In the genomic region with DNA sequence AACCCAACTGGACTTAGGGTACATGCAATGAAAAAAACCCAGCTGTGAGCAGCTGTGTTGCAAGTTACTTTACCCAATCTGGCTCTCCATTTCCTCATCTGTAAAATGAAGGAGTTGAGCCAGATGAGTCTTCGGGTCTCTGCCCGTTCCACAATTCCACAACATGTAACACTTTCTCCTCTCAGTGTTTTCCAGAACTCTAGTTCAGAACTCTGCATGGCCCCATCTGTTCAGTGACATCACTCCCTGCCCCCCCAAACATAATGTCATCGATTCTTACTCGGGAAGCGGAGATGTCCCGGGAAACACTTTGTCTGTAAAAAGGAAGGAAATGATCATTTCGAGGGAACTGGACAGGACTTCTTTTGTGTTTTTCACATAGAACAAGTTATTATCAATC, we compare ENCODE assay signal across 16 cellular contexts. TPM values are rescaled to one million over a fixed set of nuclear protein-coding genes. Genes with fewer than 3 reads are reported as not detected.
A peak's percentile ranks its signal among the peaks of the same experiment; 100 is the strongest.
DNase-seq lines count a peak whose midpoint lies in the region; ATAC-seq and TF ChIP-seq lines count a peak whose summit lies in the region.
"Had no signal": no experiment of that assay in that cellular context is flagged by ENCODE, and none has a peak within 500 bp of the region (broad histone marks: within the 10 kb centered on the region; RNA-seq: fewer than 3 reads in every experiment).

No MANE protein-coding gene starts in this region.

- H3K4me1 ChIP-seq in endodermal cell (ENCODE audit: control insufficient read depth, insufficient read depth, low read length) (peaks cover 13% of the 10 kb centered on the region), PC-9 (replicated peaks; ENCODE audit: insufficient read depth) (peaks cover 11% of the 10 kb centered on the region; the same call in 1 of the 2 replicates)

- H3K9me3 Mint-ChIP-seq in progenitor cell of endocrine pancreas (ENCODE audit: low read depth) = no peaks in the 10 kb centered on the region
- H3K9me3 Mint-ChIP-seq in Calu3 (ENCODE audit: low read depth, unreplicated experiment) = no peaks in the 10 kb centered on the region
- no peaks in the 10 kb centered on the region for H3K9me3 Mint-ChIP-seq in endodermal cell
- H3K9me3 Mint-ChIP-seq in stimulated activated naive CD8-positive, alpha-beta T cell treated with anti-CD3 and anti-CD28 coated beads, Interleukin-15, amount 100 ng/mL, for 72 hours = no peaks in the 10 kb centered on the region
- H3K9me3 Mint-ChIP-seq: central memory CD8-positive, alpha-beta T cell; T-cell had no signal

- DNase-seq in AML-193 (lab: John Stamatoyannopoulos, UW) (peak; percentile 31 to 48), SK-N-MC (ENCODE audit: low read depth, low spot score) (no peak), Right ventricle myocardium superior (no peak), progenitor cell of endocrine pancreas (ENCODE audit: low spot score, unreplicated experiment) (no peak), Calu3 (no peak), endodermal cell (no peak), PC-9 (no peak)
- DNase-seq in stimulated activated naive CD8-positive, alpha-beta T cell treated with anti-CD3 and anti-CD28 coated beads, Interleukin-15, amount 100 ng/mL, for 72 hours = no peak
- DNase-seq: activated CD4-positive, alpha-beta T cell treated with anti-CD3 and anti-CD28 coated beads, Interleukin-2, amount 50 U/mL, for 1 hour; activated gamma-delta T cell treated with Interleukin-2 at 50 U/mL for 16 hours; BE2C; NCI-H1105 treated with DMSO at 0.1 percent for 48 hours; NCI-H82; T-cell had no signal

- TF ChIP-seq CTCF in progenitor cell of endocrine pancreas (IDR thresholded peaks at IDR 0.05; ENCODE audit: unreplicated experiment) (no peak), Calu3 (IDR thresholded peaks at IDR 0.05; ENCODE audit: unreplicated experiment) (no peak), endodermal cell (conservative IDR thresholded peaks at IDR 0.05) (no peak), PC-9 (conservative IDR thresholded peaks at IDR 0.05) (no peak)

- ATAC-seq in Right ventricle myocardium superior (ENCODE audit: poor library complexity) = peak; percentile 40
- ATAC-seq in stimulated activated naive CD8-positive, alpha-beta T cell treated with anti-CD3 and anti-CD28 coated beads, Interleukin-15, amount 100 ng/mL, for 72 hours = no peak
- ATAC-seq: T-cell had no signal

- no peak overlapping the region for H2AFZ ChIP-seq in PC-9

- no peaks in the 10 kb centered on the region for H3K36me3 Mint-ChIP-seq in progenitor cell of endocrine pancreas (ENCODE audit: insufficient read depth)
- peaks cover 5% of the 10 kb centered on the region for H3K36me3 Mint-ChIP-seq in Calu3 (ENCODE audit: insufficient read depth, unreplicated experiment)
- no peaks in the 10 kb centered on the region for H3K36me3 Mint-ChIP-seq in endodermal cell (ENCODE audit: low read depth)
- H3K36me3 Mint-ChIP-seq: T-cell had no signal

- no peaks in the 10 kb centered on the region for H4K20me1 ChIP-seq in PC-9 (ENCODE audit: insufficient read depth)

- BruUV-seq in Calu3 (replicated peaks; lab: Mats Ljungman, UMichigan) = no TSS peak
- BruUV-seq in PC-9 (replicated peaks; lab: Mats Ljungman, UMichigan) = no TSS peak

- no peak overlapping the region for H3K27ac ChIP-seq in SK-N-MC
- no peak overlapping the region for H3K27ac ChIP-seq in endodermal cell (ENCODE audit: low read depth, low read length)
- H3K27ac ChIP-seq in PC-9 = no peak overlapping the region

- POLR2A ChIA-PET in PC-9 (lab: Charles Lee; ENCODE audit: unreplicated experiment) = interaction anchor here (0.6 kb wide), 1 partner anchor 400 kb away, joined by 5 read pairs; no protein-coding TSS in a partner anchor

- H3K27me3 Mint-ChIP-seq in progenitor cell of endocrine pancreas (no peaks in the 10 kb centered on the region), Calu3 (ENCODE audit: unreplicated experiment) (peaks cover 78% of the 10 kb centered on the region), endodermal cell (ENCODE audit: insufficient read depth) (peaks cover 15% of the 10 kb centered on the region)
- peaks cover 75% of the 10 kb centered on the region for H3K27me3 Mint-ChIP-seq in stimulated activated naive CD8-positive, alpha-beta T cell treated with anti-CD3 and anti-CD28 coated beads, Interleukin-15, amount 100 ng/mL, for 72 hours

- H3K9me3 ChIP-seq in SK-N-MC (ENCODE audit: low read depth, low read length) (no peaks in the 10 kb centered on the region), endodermal cell (ENCODE audit: control insufficient read depth, low read length) (no peaks in the 10 kb centered on the region), PC-9 (ENCODE audit: insufficient read depth, low read depth) (no peaks in the 10 kb centered on the region)
- H3K9me3 ChIP-seq: BE2C had no signal

- intact Hi-C loops in Right ventricle myocardium superior (cut with DNase I) (loop anchor here (10.0 kb wide), 1 partner anchor 258 kb away; no protein-coding TSS in a partner anchor), Calu3 (cut with micrococcal nuclease; ENCODE audit: unreplicated experiment) (loop anchor here (10.0 kb wide), 1 partner anchor 88 kb away; no protein-coding TSS in a partner anchor), PC-9 (cut with micrococcal nuclease; ENCODE audit: unreplicated experiment) (loop anchor here (10.0 kb wide), 1 partner anchor 258 kb away; no protein-coding TSS in a partner anchor)

- no peaks in the 10 kb centered on the region for H3K9me2 ChIP-seq in PC-9 (ENCODE audit: insufficient read depth)

- H3K4me3 ChIP-seq in SK-N-MC = peak overlapping the region; percentile 81
- H3K4me3 ChIP-seq in endodermal cell (ENCODE audit: low read length) = no peak overlapping the region
- H3K4me3 ChIP-seq in PC-9 = no peak overlapping the region
- H3K4me3 ChIP-seq: lung had no signal

- H3K4me1 Mint-ChIP-seq in progenitor cell of endocrine pancreas (ENCODE audit: low read depth) (peaks cover 38% of the 10 kb centered on the region), Calu3 (ENCODE audit: low read depth, unreplicated experiment) (peaks cover 8% of the 10 kb centered on the region), endodermal cell (peaks cover 37% of the 10 kb centered on the region)
- H3K4me1 Mint-ChIP-seq in stimulated activated naive CD8-positive, alpha-beta T cell treated with anti-CD3 and anti-CD28 coated beads, Interleukin-15, amount 100 ng/mL, for 72 hours = peaks cover 25% of the 10 kb centered on the region

- H3K36me3 ChIP-seq in SK-N-MC (ENCODE audit: insufficient read depth, low read length) (no peaks in the 10 kb centered on the region), endodermal cell (ENCODE audit: control insufficient read depth, insufficient read depth, low read length) (no peaks in the 10 kb centered on the region), PC-9 (ENCODE audit: low read depth) (no peaks in the 10 kb centered on the region)
- H3K36me3 ChIP-seq: BE2C had no signal

- H3K27ac Mint-ChIP-seq in progenitor cell of endocrine pancreas (no peak overlapping the region), Calu3 (ENCODE audit: unreplicated experiment) (no peak overlapping the region), endodermal cell (no peak overlapping the region)
- H3K27ac Mint-ChIP-seq in stimulated activated naive CD8-positive, alpha-beta T cell treated with anti-CD3 and anti-CD28 coated beads, Interleukin-15, amount 100 ng/mL, for 72 hours = no peak overlapping the region
- H3K27ac Mint-ChIP-seq: T-cell had no signal

- peak overlapping the region; percentile 2 for H3K4me3 Mint-ChIP-seq in progenitor cell of endocrine pancreas (ENCODE audit: low read depth)
- H3K4me3 Mint-ChIP-seq in Calu3 (ENCODE audit: low read depth, unreplicated experiment) = no peak overlapping the region
- H3K4me3 Mint-ChIP-seq in endodermal cell = no peak overlapping the region
- H3K4me3 Mint-ChIP-seq in stimulated activated naive CD8-positive, alpha-beta T cell treated with anti-CD3 and anti-CD28 coated beads, Interleukin-15, amount 100 ng/mL, for 72 hours = no peak overlapping the region
- H3K4me3 Mint-ChIP-seq: central memory CD8-positive, alpha-beta T cell had no signal

- 96% methylated on average over 5 to 7 of the region's 7 CpGs for WGBS in endodermal cell (ENCODE audit: insufficient coverage in 1 of 2, insufficient read length in 1 of 2), 2 experiments

- H3K9ac ChIP-seq in SK-N-MC (ENCODE audit: insufficient read length) = no peak overlapping the region
- no peak overlapping the region for H3K9ac ChIP-seq in endodermal cell (ENCODE audit: extremely low read depth, low read length, poor library complexity, severe bottlenecking)

- H3K79me2 ChIP-seq in PC-9 (ENCODE audit: low read depth) = no peaks in the 10 kb centered on the region

- CTCF ChIA-PET in Calu3 (lab: Charles Lee) (no interaction called here), PC-9 (lab: Charles Lee) (no interaction called here)

- no peaks in the 10 kb centered on the region for H3F3A ChIP-seq in PC-9 (ENCODE audit: insufficient read depth, low read depth)

- H3K4me2 ChIP-seq in PC-9 = no peak overlapping the region; the same call in 1 of the 2 replicates

- H3K27me3 ChIP-seq in endodermal cell (ENCODE audit: control insufficient read depth, insufficient read depth, low read length, poor library complexity, severe bottlenecking) (peaks cover 29% of the 10 kb centered on the region), PC-9 (ENCODE audit: insufficient read depth, low read depth) (no peaks in the 10 kb centered on the region)
- H3K27me3 ChIP-seq: BE2C had no signal

RNA-seq across cellular contexts. Expression of a gene that starts 2.5 kb away (rescaled TPM):
- total RNA-seq in Right ventricle myocardium superior (27.0 TPM), progenitor cell of endocrine pancreas (25.5 and 28.0 TPM in 2 replicates), Calu3 (2022) (7.5 TPM in 2 replicates), endodermal cell (10 to 100 TPM; 15.7 to 22.6 TPM), PC-9 (2021) (12.5 and 14.0 TPM in 2 replicates)
- 11.5 TPM for polyA plus RNA-seq in endodermal cell (2013, experiment 1 of 2)
- 11.0 TPM for polyA plus RNA-seq in endodermal cell (2013, experiment 2 of 2)

Comparison
In these comparisons a context has a peak if more than half of its experiments do, and no peak if none do; other contexts are left out.
1. DNase-seq: peak in AML-193 (2 of 2); none in SK-N-MC (single experiment), Right ventricle myocardium superior (single experiment), progenitor cell of endocrine pancreas (single experiment), Calu3 (single experiment), endodermal cell (single experiment), PC-9 (0 of 2) and stimulated activated naive CD8-positive, alpha-beta T cell treated with anti-CD3 and anti-CD28 coated beads, Interleukin-15, amount 100 ng/mL, for 72 hours (0 of 2).